11 cellular contexts compared by ENCODE assay signal in genomic region chr3:189613122-189613521, GRCh38. TPM values are rescaled to one million over a fixed set of nuclear protein-coding genes. Genes with fewer than 3 reads are reported as not detected.
"Had no signal": no experiment of that assay in that cellular context is flagged by ENCODE, and none has a peak within 500 bp of the region (broad histone marks: within the 10 kb centered on the region; RNA-seq: fewer than 3 reads in every experiment).

No MANE protein-coding gene starts in this region.

- H3K36me3 ChIP-seq: HAP-1 had no signal

- DNase-seq: GM23248, GOT3, H7, H9, HCEC 1CT, HFFc6 had no signal

- H2AFZ ChIP-seq: GM23248, GM23338 had no signal

- H3K27ac ChIP-seq: GM23248 had no signal

- FAIRE-seq: H1, H54 had no signal

- H3K9ac ChIP-seq: GM23248 had no signal

- H3K4me1 ChIP-seq: HAP-1 had no signal

- ATAC-seq: GM23338, HCT116 had no signal

- H3K4me2 ChIP-seq: GM23338 had no signal

- H3K4me3 Mint-ChIP-seq: GM23338, H9, HFFc6 had no signal

- H3K9me3 ChIP-seq: HAP-1 had no signal

- H3K4me3 ChIP-seq: GM23248, GM23338, HAP-1 had no signal

- H3K27ac Mint-ChIP-seq: GM23338, H9, HFFc6 had no signal

- H3K4me1 Mint-ChIP-seq: GM23338, H9 had no signal

RNA-seq across cellular contexts. Expression of gene TP63, which starts 18.1 kb away (rescaled TPM):
- total RNA-seq: GM23248, GM23338, H1, H7, H9, HFFc6 had no signal
- polyA plus RNA-seq: GM23248, GM23338, H1 had no signal
